ENCODE assay signal across 8 cellular contexts in the genomic region with DNA sequence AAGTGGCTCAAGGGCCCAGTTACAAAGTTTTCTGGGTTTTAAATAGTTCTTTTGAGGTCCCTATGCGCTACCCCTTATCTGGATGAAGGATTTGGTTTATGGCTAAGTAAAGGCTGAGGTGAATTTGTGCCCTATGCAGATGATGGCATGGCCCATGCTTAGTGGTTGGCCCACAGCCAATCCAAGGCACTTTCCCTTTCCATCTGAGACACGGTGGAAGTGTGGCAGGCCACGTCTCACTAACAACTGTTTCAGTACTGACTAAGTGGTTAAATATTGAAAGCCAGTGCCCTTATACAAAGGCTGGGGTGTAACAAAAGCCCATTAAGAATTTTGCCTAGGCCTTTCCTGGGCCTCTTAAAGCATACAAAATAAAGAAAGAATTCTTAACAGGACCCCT.
DNase-seq lines count a peak whose midpoint lies in the region; ATAC-seq and TF ChIP-seq lines count a peak whose summit lies in the region.
"Not testable (repeated sequence)": the region's sequence is repeated elsewhere in the genome, so short reads cannot be mapped to it uniquely, and the experiment has no call there.

No MANE protein-coding gene starts in this region.

- in situ Hi-C loops in ACHN (cut with HindIII; ENCODE audit: low pct_ligation_motif_present, low pct_unique_long_range_greater_than_20kb, low sequenced_read_pairs) = not testable (repeated sequence)

- H3K9me3 Mint-ChIP-seq in activated CD4-positive, alpha-beta T cell treated with anti-CD3 and anti-CD28 coated beads for 36 hours (ENCODE audit: low read depth); activated naive CD4-positive, alpha-beta T cell treated with anti-CD3 and anti-CD28 coated beads for 36 hours; progenitor cell of endocrine pancreas (ENCODE audit: low read depth): not testable (repeated sequence)

- POLR2A ChIA-PET in activated CD4-positive, alpha-beta T cell treated with anti-CD3 and anti-CD28 coated beads for 36 hours (lab: Charles Lee) = not testable (repeated sequence)

- not testable (repeated sequence) for H3K27me3 Mint-ChIP-seq in activated CD4-positive, alpha-beta T cell treated with anti-CD3 and anti-CD28 coated beads for 36 hours; activated naive CD4-positive, alpha-beta T cell treated with anti-CD3 and anti-CD28 coated beads for 36 hours (ENCODE audit: low read depth); progenitor cell of endocrine pancreas

- not testable (repeated sequence) for TF ChIP-seq CTCF in progenitor cell of endocrine pancreas (IDR thresholded peaks at IDR 0.05; ENCODE audit: unreplicated experiment)

- H3K27ac Mint-ChIP-seq in activated CD4-positive, alpha-beta T cell treated with anti-CD3 and anti-CD28 coated beads for 36 hours; activated naive CD4-positive, alpha-beta T cell treated with anti-CD3 and anti-CD28 coated beads for 36 hours: not testable (repeated sequence)
- peak overlapping the region; percentile 74 for H3K27ac Mint-ChIP-seq in progenitor cell of endocrine pancreas

- peak; percentile 15 for ATAC-seq in GM21619 (IDR thresholded peaks at IDR 0.05; ENCODE audit: unreplicated experiment)
- ATAC-seq in activated CD4-positive, alpha-beta T cell treated with anti-CD3 and anti-CD28 coated beads for 36 hours = not testable (repeated sequence)

- CTCF ChIA-PET in activated CD4-positive, alpha-beta T cell treated with anti-CD3 and anti-CD28 coated beads for 36 hours (lab: Charles Lee); activated naive CD4-positive, alpha-beta T cell treated with anti-CD3 and anti-CD28 coated beads for 36 hours (lab: Charles Lee): not testable (repeated sequence)

- H3K4me3 Mint-ChIP-seq in activated CD4-positive, alpha-beta T cell treated with anti-CD3 and anti-CD28 coated beads for 36 hours; activated naive CD4-positive, alpha-beta T cell treated with anti-CD3 and anti-CD28 coated beads for 36 hours; progenitor cell of endocrine pancreas (ENCODE audit: low read depth): not testable (repeated sequence)

- H3K36me3 Mint-ChIP-seq in activated CD4-positive, alpha-beta T cell treated with anti-CD3 and anti-CD28 coated beads for 36 hours (ENCODE audit: low read depth); activated naive CD4-positive, alpha-beta T cell treated with anti-CD3 and anti-CD28 coated beads for 36 hours (ENCODE audit: low read depth); progenitor cell of endocrine pancreas (ENCODE audit: insufficient read depth): not testable (repeated sequence)

- DNase-seq in ACHN (peak; percentile 34), NCI-H774 (lab: John Stamatoyannopoulos, UW) (peak; percentile 3), glomerular visceral epithelial cell (ENCODE audit: extremely low spot score) (peak; percentile 58)
- peak; percentile 52 for DNase-seq in activated CD4-positive, alpha-beta T cell treated with anti-CD3 and anti-CD28 coated beads for 36 hours
- DNase-seq in activated naive CD4-positive, alpha-beta T cell treated with anti-CD3 and anti-CD28 coated beads for 36 hours = peak; percentile 34
- not testable (repeated sequence) for DNase-seq in progenitor cell of endocrine pancreas (ENCODE audit: low spot score, unreplicated experiment)
- peak; percentile 33 for DNase-seq in stimulated activated CD8-positive, alpha-beta memory T cell treated with anti-CD3 and anti-CD28 coated beads, Interleukin-4, amount 100 ng/mL, for 48 hours

- not testable (repeated sequence) for H3K4me1 Mint-ChIP-seq in activated CD4-positive, alpha-beta T cell treated with anti-CD3 and anti-CD28 coated beads for 36 hours; activated naive CD4-positive, alpha-beta T cell treated with anti-CD3 and anti-CD28 coated beads for 36 hours (ENCODE audit: low read depth); progenitor cell of endocrine pancreas (ENCODE audit: low read depth)

- intact Hi-C loops in activated CD4-positive, alpha-beta T cell treated with anti-CD3 and anti-CD28 coated beads for 36 hours (cut with DNase I, micrococcal nuclease) = loop anchor here in 1 of 2 experiments (10.0 kb wide), 1 partner anchor 500 kb away; a partner anchor contains a TSS
- intact Hi-C loops in activated naive CD4-positive, alpha-beta T cell treated with anti-CD3 and anti-CD28 coated beads for 36 hours (cut with micrococcal nuclease) = loop anchor here (10.0 kb wide), 1 partner anchor 50 kb away; no protein-coding TSS in a partner anchor
